21 cellular contexts compared by ENCODE assay signal in genomic region chr17:19539841-19540311, GRCh38. TPM values are rescaled to one million over a fixed set of nuclear protein-coding genes. Genes with fewer than 3 reads are reported as not detected.
DNase-seq lines count a peak whose midpoint lies in the region; ATAC-seq, FAIRE-seq and TF ChIP-seq lines count a peak whose summit lies in the region.
"Had no signal": no experiment of that assay in that cellular context is flagged by ENCODE, and none has a peak within 500 bp of the region (broad histone marks: within the 10 kb centered on the region; RNA-seq: fewer than 3 reads in every experiment).

No MANE protein-coding gene starts in this region.

- H3K9me1 ChIP-seq in K562 (ENCODE audit: control insufficient read depth, insufficient read depth, low read length) = no peaks in the 10 kb centered on the region

- POLR2A ChIA-PET in K562 (lab: Yijun Ruan, JAX) = no interaction called here

- no peak for TF ChIP-seq POLR2A in K562 (conservative IDR thresholded peaks at IDR 0.05)

- ATAC-seq in K562 (no peak), left lobe of liver (peak; percentile 48), HG03457 (IDR thresholded peaks at IDR 0.05; ENCODE audit: unreplicated experiment) (no peak)

- DNase-seq in NCI-H446 (lab: John Stamatoyannopoulos, UW) = peak; percentile 49 to 80
- DNase-seq in K562 (ENCODE audit: extremely low read depth in 1 of 4, low spot score in 3 of 4) = no peak
- DNase-seq in left lobe of liver (ENCODE audit: low spot score) = peak; percentile 80
- peak; percentile 23 for DNase-seq in renal cortical epithelial cell (ENCODE audit: low read depth)
- DNase-seq in mesendoderm = no peak
- no peak for DNase-seq in NCI-H2107 treated with DMSO at 0.1 percent for 48 hours (lab: John Stamatoyannopoulos, UW; ENCODE audit: unreplicated experiment)
- DNase-seq: Calu3; CD4-positive, alpha-beta memory T cell; KG1; NCI-H1417; NCI-H187; NCI-H2107; NCI-H345; NCI-H526 treated with DMSO at 0.1 percent for 48 hours; NK-92 treated with Interleukin-12 subunit alpha and Interleukin-12 subunit beta, amount 100 ng/mL, for 24 hours; Peyer's patch had no signal

- H4K8ac ChIP-seq in mesendoderm (ENCODE audit: low read depth, low read length) = no peak overlapping the region

- no peak overlapping the region for H3K4me3 ChIP-seq in K562
- H3K4me3 ChIP-seq in mesendoderm (ENCODE audit: low read length) = no peak overlapping the region
- H3K4me3 ChIP-seq: BLaER1, Peyer's patch, SJSA1 had no signal

- no peak overlapping the region for H3K23ac ChIP-seq in mesendoderm (ENCODE audit: low read length)

- H3K9me3 ChIP-seq in K562 (replicated peaks; ENCODE audit: control insufficient read depth, insufficient read depth, low read depth, low read length) = no peaks in the 10 kb centered on the region
- H3K9me3 ChIP-seq: BLaER1, Peyer's patch, SJSA1 had no signal

- H4K5ac ChIP-seq in mesendoderm (ENCODE audit: low read length) = no peak overlapping the region

- no peak for TF ChIP-seq RAD21 in K562 (CRISPR knock-in tag; conservative IDR thresholded peaks at IDR 0.05 in 1 of 2, IDR thresholded peaks at IDR 0.05 in 1 of 2)

- no peaks in the 10 kb centered on the region; a peak in 1 of 5 replicates for H3K4me1 ChIP-seq in K562 (replicated peaks in 1 of 2; ENCODE audit: control insufficient read depth in 2 of 2, insufficient read depth in 2 of 2, low read length in 2 of 2)
- no peaks in the 10 kb centered on the region for H3K4me1 ChIP-seq in mesendoderm (ENCODE audit: control insufficient read depth, low read depth, low read length)
- H3K4me1 ChIP-seq: Peyer's patch, SJSA1 had no signal

- H2BK15ac ChIP-seq in mesendoderm (replicated peaks; ENCODE audit: low read depth) = no peak overlapping the region

- H3K56ac ChIP-seq in mesendoderm (ENCODE audit: low read length) = no peak overlapping the region

- no peaks in the 10 kb centered on the region for H3K79me1 ChIP-seq in mesendoderm (ENCODE audit: low read length)

- H3K27me3 ChIP-seq in K562 (ENCODE audit: control insufficient read depth in 2 of 2, insufficient read depth in 2 of 2, low read length in 2 of 2) = peaks cover 0 to 42% of the 10 kb centered on the region in 2 experiments; a peak in 3 of 5 replicates
- H3K27me3 ChIP-seq in mesendoderm (ENCODE audit: insufficient read depth, low read length, poor library complexity) = no peaks in the 10 kb centered on the region
- H3K27me3 ChIP-seq: Peyer's patch had no signal

- H3K4me2 ChIP-seq in K562 (ENCODE audit: insufficient read depth, low read length) = no peak overlapping the region
- no peak overlapping the region for H3K4me2 ChIP-seq in mesendoderm (ENCODE audit: low read length)

- no peaks in the 10 kb centered on the region for H3K79me2 ChIP-seq in K562 (ENCODE audit: control insufficient read depth, insufficient read depth, low read length)
- H3K79me2 ChIP-seq in mesendoderm (ENCODE audit: control insufficient read depth, insufficient read depth, low read length) = no peaks in the 10 kb centered on the region

- H2AFZ ChIP-seq in K562 (ENCODE audit: low read depth, low read length) = no peak overlapping the region

- BruUV-seq in K562 (replicated peaks; lab: Mats Ljungman, UMichigan) = no TSS peak

- TF ChIP-seq EP300 in K562 (IDR thresholded peaks at IDR 0.05; ENCODE audit: low read length) = no peak

- H3K9ac ChIP-seq in K562 (ENCODE audit: insufficient read depth in 1 of 2, low read depth in 2 of 2, low read length in 2 of 2) (no peak overlapping the region), mesendoderm (ENCODE audit: low read length) (no peak overlapping the region)
- H3K9ac ChIP-seq: BLaER1 had no signal

- H3K4ac ChIP-seq in mesendoderm (ENCODE audit: low read depth, low read length) = no peak overlapping the region

- TF ChIP-seq CTCF in K562 (IDR thresholded peaks at IDR 0.05 in 2 of 3, conservative IDR thresholded peaks at IDR 0.05 in 1 of 3; ENCODE audit: insufficient read depth in 2 of 3, low read depth in 1 of 3, low read length in 3 of 3) = no peak

- CTCF ChIA-PET in K562 (lab: Yijun Ruan, JAX; ENCODE audit: low intra/inter-chr PET ratio) = no interaction called here

- H3K27ac ChIP-seq in K562 (ENCODE audit: extremely low read depth, low read depth, low read length) (no peak overlapping the region), mesendoderm (ENCODE audit: low read depth, low read length) (no peak overlapping the region)
- H3K27ac ChIP-seq: BLaER1, Peyer's patch, SJSA1 had no signal

- no peak for FAIRE-seq in K562 (lab: Jason Lieb, UNC)
- FAIRE-seq: GM12892, GM18507 had no signal

- intact Hi-C loops in K562 (cut with micrococcal nuclease) = no loop called here

- H2BK120ac ChIP-seq in mesendoderm (ENCODE audit: low read depth, low read length) = no peak overlapping the region

- no peak overlapping the region for H3K18ac ChIP-seq in mesendoderm (ENCODE audit: low read length)

- H2AK5ac ChIP-seq in mesendoderm (ENCODE audit: low read length) = no peak overlapping the region

- H3K36me3 ChIP-seq in K562 (ENCODE audit: control insufficient read depth, insufficient read depth, low read length) (no peaks in the 10 kb centered on the region), mesendoderm (ENCODE audit: control insufficient read depth, insufficient read depth, low read length) (no peaks in the 10 kb centered on the region)
- H3K36me3 ChIP-seq: BLaER1, Peyer's patch, SJSA1 had no signal

- 25% methylated on average over 8 of the region's 10 CpGs for WGBS in K562 (ENCODE audit: insufficient coverage, low coverage, missing lambda C conversion rate)
- no CpG with 5 or more reads among the region's 10 CpGs for WGBS in mesendoderm (ENCODE audit: extremely low coverage, insufficient coverage, low lambda C conversion rate)

- in situ Hi-C loops in K562 (cut with MboI) = no loop called here

- H2BK5ac ChIP-seq in mesendoderm (ENCODE audit: low read length) = no peak overlapping the region

- H4K20me1 ChIP-seq in K562 (replicated peaks; ENCODE audit: control insufficient read depth, insufficient read depth, low read length) = 0 out of 2 replicates have a peak, but pooled peaks cover 4% of the 10 kb centered on the region

TF ChIP-seq in K562, 482 proteins besides CTCF, POLR2A, EP300 and RAD21:
- TF ChIP-seq RUNX1 (IDR thresholded peaks at IDR 0.05; ENCODE audit: low read depth) = no peak
- no peak for TF ChIP-seq HNRNPK (IDR thresholded peaks at IDR 0.05; ENCODE audit: low read depth, low read length, poor library complexity, severe bottlenecking)
- no peak for TF ChIP-seq LCOR (CRISPR knock-in tag; IDR thresholded peaks at IDR 0.05)
- TF ChIP-seq ZKSCAN8 (CRISPR knock-in tag; IDR thresholded peaks at IDR 0.05) = no peak
- TF ChIP-seq GABPB1 (CRISPR knock-in tag; IDR thresholded peaks at IDR 0.05) = no peak
- TF ChIP-seq, protein P1, sequence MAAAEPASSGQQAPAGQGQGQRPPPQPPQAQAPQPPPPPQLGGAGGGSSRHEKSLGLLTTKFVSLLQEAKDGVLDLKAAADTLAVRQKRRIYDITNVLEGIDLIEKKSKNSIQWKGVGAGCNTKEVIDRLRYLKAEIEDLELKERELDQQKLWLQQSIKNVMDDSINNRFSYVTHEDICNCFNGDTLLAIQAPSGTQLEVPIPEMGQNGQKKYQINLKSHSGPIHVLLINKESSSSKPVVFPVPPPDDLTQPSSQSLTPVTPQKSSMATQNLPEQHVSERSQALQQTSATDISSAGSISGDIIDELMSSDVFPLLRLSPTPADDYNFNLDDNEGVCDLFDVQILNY (CRISPR knock-in tag; IDR thresholded peaks at IDR 0.05) = no peak
- peak; percentile 43 for TF ChIP-seq NFIC (IDR thresholded peaks at IDR 0.05)
- no peak for TF ChIP-seq KLF16 (IDR thresholded peaks at IDR 0.05)
TF ChIP-seq in K562: peak in this region for 1.

RNA-seq across cellular contexts. Expression of gene SLC47A1, which starts 6.2 kb away (rescaled TPM):
- total RNA-seq in K562 (2011; cell fraction: chromatin; rRNA removed; ENCODE audit: low replicate concordance) = not detected in 2 replicates
- not detected in 2 replicates for total RNA-seq in K562 (2011; cell fraction: nucleolus; rRNA removed)
- not detected in 2 replicates for total RNA-seq in K562 (2011; cell fraction: nucleoplasm; rRNA removed)
- total RNA-seq in K562 (2014; rRNA removed) = not detected in 2 replicates
- not detected in 2 replicates for total RNA-seq in K562 (2014; rRNA removed; fragmentation: Illumina TruSeq; extraction: Trizol)
- not detected in 2 replicates for total RNA-seq in K562 (2015; rRNA removed; fragmentation: Illumina TruSeq; extraction: Trizol)
- 0.42 TPM in 1 of 2 replicates, not detected in the other for total RNA-seq in K562 (2021)
- polyA plus RNA-seq in K562 (2011; rRNA removed) = not detected in 2 replicates
- not detected in 2 replicates for polyA plus RNA-seq in K562 (2011; cell fraction: cytosol; rRNA removed)
- not detected in 2 replicates for polyA plus RNA-seq in K562 (2011; cell fraction: nucleus; rRNA removed)
- polyA plus RNA-seq in K562 (2012) = not detected in 2 replicates
- polyA plus RNA-seq in K562 (2014; fragmentation: Illumina TruSeq; extraction: Trizol) = not detected in 2 replicates
- not detected for polyA plus RNA-seq in K562 (2014; fragmentation: Nextera tagmentation; extraction: Ambion mirVana)
- not detected in 2 replicates for polyA plus RNA-seq in K562 (2014; rRNA removed)
- polyA minus RNA-seq in K562 (2011; rRNA and poly(A)+ RNA removed) = not detected in 2 replicates
- polyA minus RNA-seq in K562 (2011; cell fraction: cytosol; rRNA and poly(A)+ RNA removed) = not detected in 2 replicates
- polyA minus RNA-seq in K562 (2011; cell fraction: nucleus; rRNA and poly(A)+ RNA removed) = not detected in 2 replicates
- total RNA-seq in left lobe of liver = 101 TPM
- 2.4 TPM in 1 of 2 replicates, not detected in the other for total RNA-seq in renal cortical epithelial cell
- 4.6 TPM for polyA plus RNA-seq in mesendoderm (2013, experiment 1 of 2)
- polyA plus RNA-seq in mesendoderm (2013, experiment 2 of 2) = 4.6 TPM
- total RNA-seq: Calu3, SJSA1 had no signal
- polyA plus RNA-seq: CD4-positive, alpha-beta memory T cell had no signal

Comparison
In these comparisons a context has a peak if more than half of its experiments do, and no peak if none do; other contexts are left out.
1. DNase-seq: peak in NCI-H446 (2 of 2), left lobe of liver (single experiment) and renal cortical epithelial cell (single experiment); none in K562 (0 of 4), mesendoderm (single experiment) and NCI-H2107 treated with DMSO at 0.1 percent for 48 hours (single experiment).
2. RNA of gene SLC47A1, which starts 6.2 kb away (total RNA-seq): 101 TPM in left lobe of liver (single experiment); 2.4 TPM in renal cortical epithelial cell and 0.42 TPM in K562; every median in the first group is over 10 times any median in the second.